Comparison of ENCODE assay signal across 9 cellular contexts in the genomic region with DNA sequence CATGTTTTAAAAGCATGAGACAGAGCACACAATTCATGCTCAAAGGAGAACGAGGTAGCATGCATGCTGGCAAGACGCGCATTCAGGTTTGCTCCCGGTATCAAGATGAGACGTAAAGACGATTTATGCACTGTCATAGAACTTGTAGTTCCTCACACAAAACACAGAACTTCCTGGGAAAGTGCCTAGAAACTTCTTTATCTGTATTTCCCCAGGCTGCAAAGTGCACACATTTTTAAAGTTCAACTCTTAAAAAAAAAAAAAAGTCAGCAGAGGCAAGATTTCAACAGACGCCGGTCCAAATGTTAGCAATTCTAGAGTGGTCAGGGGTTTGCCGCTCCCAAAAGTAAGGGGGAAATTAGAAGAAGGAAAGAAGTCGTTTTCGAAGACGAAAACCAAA.
DNase-seq lines count a peak whose midpoint lies in the region; ATAC-seq and TF ChIP-seq lines count a peak whose summit lies in the region.
"Had no signal": no experiment of that assay in that cellular context is flagged by ENCODE, and none has a peak within 500 bp of the region (broad histone marks: within the 10 kb centered on the region; RNA-seq: fewer than 3 reads in every experiment).

No MANE protein-coding gene starts in this region.

- intact Hi-C loops in CD4-positive, alpha-beta memory T cell (cut with micrococcal nuclease), result loop anchor here (1.0 to 5.0 kb wide), 2 partner anchors 591 to 1664 kb away; no protein-coding TSS in a partner anchor

- ATAC-seq in GM18519 (IDR thresholded peaks at IDR 0.05; ENCODE audit: low FRiP score, unreplicated experiment) (no peak), GM18858 (IDR thresholded peaks at IDR 0.05; ENCODE audit: unreplicated experiment) (no peak)

- H4K20me1 ChIP-seq in OCI-LY1 (ENCODE audit: insufficient read depth, low read length), result no peaks in the 10 kb centered on the region
- H4K20me1 ChIP-seq in osteoblast (ENCODE audit: insufficient read depth, low read length), result no peaks in the 10 kb centered on the region

- H3K27me3 Mint-ChIP-seq in CD4-positive, alpha-beta memory T cell, result peaks cover 0 to 4% of the 10 kb centered on the region in 2 donors

- WGBS in esophagus, 2 donors, result 65 to 70% methylated on average over 12 of the region's 12 CpGs

- peak overlapping the region in 2 of 7 donors; percentile 14 to 49 for H3K27ac Mint-ChIP-seq in CD4-positive, alpha-beta memory T cell

- H3K4me1 ChIP-seq in CD4-positive, alpha-beta memory T cell (ENCODE audit: insufficient read depth, low read length), result peaks cover 4% of the 10 kb centered on the region
- H3K4me1 ChIP-seq in OCI-LY1 (ENCODE audit: insufficient read depth, low read length, severe bottlenecking), result peaks cover 13% of the 10 kb centered on the region
- H3K4me1 ChIP-seq in esophagus (ENCODE audit: control insufficient read depth in 2 of 2, insufficient read depth in 2 of 2, low read length in 1 of 2), result peaks cover 0 to 2% of the 10 kb centered on the region in 2 donors
- no peaks in the 10 kb centered on the region for H3K4me1 ChIP-seq in osteoblast (ENCODE audit: insufficient read depth, low read length)
- H3K4me1 ChIP-seq: body of pancreas had no signal

- no peaks in the 10 kb centered on the region for H3K9me3 ChIP-seq in CD4-positive, alpha-beta memory T cell (ENCODE audit: control insufficient read depth in 1 of 2, low read length in 2 of 2)
- H3K9me3 ChIP-seq in OCI-LY1 (ENCODE audit: low read length) (no peaks in the 10 kb centered on the region), esophagus (ENCODE audit: control insufficient read depth in 2 of 2, insufficient read depth in 1 of 2, low read depth in 1 of 2, low read length in 1 of 2) (no peaks in the 10 kb centered on the region), osteoblast (ENCODE audit: low read depth, low read length) (no peaks in the 10 kb centered on the region)
- H3K9me3 ChIP-seq: body of pancreas had no signal

- POLR2A ChIA-PET in CD4-positive, alpha-beta memory T cell (lab: Charles Lee; ENCODE audit: partially characterized antibody), result no interaction called here

- peak overlapping the region; percentile 7; the same call in 1 of the 2 replicates for H3K9ac ChIP-seq in OCI-LY1 (ENCODE audit: low read length)

- no peaks in the 10 kb centered on the region for H3K9me2 ChIP-seq in OCI-LY1 (ENCODE audit: low read depth, low read length)

- no peaks in the 10 kb centered on the region for H3K36me3 ChIP-seq in CD4-positive, alpha-beta memory T cell (ENCODE audit: insufficient read depth, low read length)
- H3K36me3 ChIP-seq in OCI-LY1 (ENCODE audit: insufficient read depth, low read length) (no peaks in the 10 kb centered on the region), esophagus (ENCODE audit: control insufficient read depth in 2 of 2, insufficient read depth in 2 of 2, low read length in 1 of 2) (no peaks in the 10 kb centered on the region), osteoblast (ENCODE audit: insufficient read depth, low read length) (no peaks in the 10 kb centered on the region)

- DNase-seq in CD4-positive, alpha-beta memory T cell, result no peak
- DNase-seq in osteoblast (ENCODE audit: insufficient read length, low spot score, missing footprints), result no peak
- no peak for DNase-seq in NCI-H2171 (lab: John Stamatoyannopoulos, UW)
- no peak for DNase-seq in effector CD8-positive, alpha-beta T cell (lab: John Stamatoyannopoulos, UW)

- H3K79me2 ChIP-seq in OCI-LY1 (ENCODE audit: insufficient read depth, low read length) (no peaks in the 10 kb centered on the region), osteoblast (ENCODE audit: insufficient read depth, low read length) (no peaks in the 10 kb centered on the region)

- H3K27me3 ChIP-seq in CD4-positive, alpha-beta memory T cell (ENCODE audit: insufficient read depth, low read length), result no peaks in the 10 kb centered on the region
- H3K27me3 ChIP-seq in OCI-LY1 (ENCODE audit: insufficient read depth, low read length) (no peaks in the 10 kb centered on the region), esophagus (ENCODE audit: control insufficient read depth in 1 of 2, insufficient read depth in 2 of 2, low read length in 2 of 2) (no peaks in the 10 kb centered on the region), osteoblast (ENCODE audit: insufficient read depth, low read length) (no peaks in the 10 kb centered on the region)
- H3K27me3 ChIP-seq: body of pancreas had no signal

- H3K4me2 ChIP-seq in OCI-LY1 (ENCODE audit: low read length) (peak overlapping the region; percentile 57), osteoblast (ENCODE audit: insufficient read depth, low read length) (peak overlapping the region; percentile 91)

- H3K36me3 Mint-ChIP-seq in CD4-positive, alpha-beta memory T cell, result no peaks in the 10 kb centered on the region

- no peaks in the 10 kb centered on the region for H3K9me3 Mint-ChIP-seq in CD4-positive, alpha-beta memory T cell

- CTCF ChIA-PET in CD4-positive, alpha-beta memory T cell (lab: Charles Lee; ENCODE audit: partially characterized antibody), result interaction anchor here (0.5 to 3.7 kb wide), 5 partner anchors 8 to 592 kb away, joined by 3 to 15 read pairs (median 7); no protein-coding TSS in a partner anchor

- H2AFZ ChIP-seq in OCI-LY1 (ENCODE audit: low read length), result no peak overlapping the region
- H2AFZ ChIP-seq in osteoblast (ENCODE audit: low read length), result peak overlapping the region; percentile 92

- no peak overlapping the region for H3K27ac ChIP-seq in CD4-positive, alpha-beta memory T cell (ENCODE audit: low read depth, low read length)
- H3K27ac ChIP-seq in OCI-LY1 (ENCODE audit: low read depth, low read length, poor library complexity, severe bottlenecking) (no peak overlapping the region), esophagus (ENCODE audit: low read depth in 2 of 2, low read length in 1 of 2) (peak overlapping the region; percentile 30 to 55), osteoblast (ENCODE audit: low read depth, low read length) (no peak overlapping the region)

- H3K4me3 Mint-ChIP-seq in CD4-positive, alpha-beta memory T cell, result peak overlapping the region in 7 of 8 donors; percentile 29 to 86 (median 78)

- no peaks in the 10 kb centered on the region for H3F3A ChIP-seq in OCI-LY1 (ENCODE audit: insufficient read depth, low read length)

- TF ChIP-seq CTCF in OCI-LY1 (IDR thresholded peaks at IDR 0.05; ENCODE audit: low read length) (no peak), osteoblast (IDR thresholded peaks at IDR 0.05; ENCODE audit: extremely low read depth, low read depth, low read length) (no peak)

- peak overlapping the region in 1 of 2 donors; percentile 14 for H3K4me3 ChIP-seq in CD4-positive, alpha-beta memory T cell (ENCODE audit: low read length in 2 of 2)
- H3K4me3 ChIP-seq in OCI-LY1 (ENCODE audit: low read depth, low read length, poor library complexity, severe bottlenecking), result peak overlapping the region; percentile 39
- no peak overlapping the region for H3K4me3 ChIP-seq in esophagus (ENCODE audit: low read depth in 1 of 2, low read length in 2 of 2)
- peak overlapping the region; percentile 70 for H3K4me3 ChIP-seq in osteoblast (ENCODE audit: insufficient read depth, low read length)
- H3K4me3 ChIP-seq: body of pancreas had no signal

- H3K4me1 Mint-ChIP-seq in CD4-positive, alpha-beta memory T cell, result peaks cover 4 to 14% (median 9%) of the 10 kb centered on the region in 4 donors

Comparison
In these comparisons a context has a peak if more than half of its experiments do, and no peak if none do; other contexts are left out.
1. H3K27ac ChIP-seq: peak in esophagus (2 of 2); none in CD4-positive, alpha-beta memory T cell (single experiment), OCI-LY1 (single experiment) and osteoblast (single experiment).
2. H3K4me3 ChIP-seq: peak in OCI-LY1 (single experiment) and osteoblast (single experiment); none in esophagus (0 of 2).